In the genomic region with DNA sequence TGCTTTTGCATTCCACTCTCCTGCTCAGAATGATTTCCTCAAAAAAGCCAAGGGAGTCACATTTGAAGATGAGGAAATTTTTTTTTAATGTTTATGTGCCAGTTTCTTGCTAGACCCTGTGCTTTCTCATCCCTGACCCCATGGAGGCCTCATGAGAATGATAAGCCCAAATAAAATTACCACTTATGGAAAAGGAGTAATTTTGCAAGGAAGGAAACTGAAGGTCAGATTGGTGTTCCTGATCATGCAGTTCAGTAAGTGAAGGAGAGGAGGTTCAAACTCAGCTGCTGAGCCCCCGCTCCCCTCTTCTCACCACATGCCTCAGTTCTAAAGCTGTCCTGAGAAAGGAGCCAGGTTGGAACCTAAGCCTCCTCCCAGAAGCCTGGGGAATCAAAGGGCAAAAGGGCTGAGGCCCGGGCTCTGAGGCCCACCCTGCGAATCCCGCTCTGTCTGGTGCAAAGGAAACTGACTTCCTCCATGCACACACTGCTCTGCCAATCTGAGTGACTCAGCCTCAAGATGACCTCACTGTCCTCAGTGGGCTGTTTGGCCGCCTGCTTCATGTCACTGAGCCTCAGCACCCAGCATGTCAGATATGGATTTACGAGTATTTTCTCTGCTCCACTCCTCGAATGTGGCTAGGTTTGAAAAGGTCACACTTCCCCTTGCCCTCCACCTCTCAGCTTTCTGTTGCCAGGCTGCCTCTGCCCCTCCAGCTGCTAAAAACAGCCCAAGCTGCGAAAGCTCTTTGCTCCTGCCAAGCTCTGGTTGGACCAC, we compare ENCODE assay signal across 8 cellular contexts. TPM values are rescaled to one million over a fixed set of nuclear protein-coding genes. Genes with fewer than 3 reads are reported as not detected.
DNase-seq lines count a peak whose midpoint lies in the region; ATAC-seq and TF ChIP-seq lines count a peak whose summit lies in the region.

No MANE protein-coding gene starts in this region.

- H3K4me2 ChIP-seq in neuronal stem cell (ENCODE audit: insufficient read depth, low read length, poor library complexity, severe bottlenecking): no peak overlapping the region

- no CpG with 5 or more reads among the region's 8 CpGs for WGBS in neuronal stem cell (ENCODE audit: extremely low coverage in 2 of 2, insufficient read length in 2 of 2, insufficient replicate concordance in 1 of 2), 2 donors

- ATAC-seq in SK-N-SH treated with all-trans-retinoic acid at 6 μM for 48 hours: peak; percentile 87

- no peak overlapping the region for H3K4ac ChIP-seq in neuronal stem cell (ENCODE audit: low read length)

- DNase-seq in H4 (ENCODE audit: low spot score) (peak; percentile 33), fibroblast of peridontal ligament (ENCODE audit: extremely low read depth) (peak; percentile 73), neuronal stem cell (ENCODE audit: low spot score) (no peak), NCI-H1436 (lab: John Stamatoyannopoulos, UW) (no peak), NAMALWA (ENCODE audit: low spot score) (no peak), NCI-H526 treated with DMSO at 0.1 percent for 48 hours (lab: John Stamatoyannopoulos, UW) (no peak), NCI-H1105 treated with DMSO at 0.1 percent for 48 hours (lab: John Stamatoyannopoulos, UW) (no peak)

- H3K4me1 ChIP-seq in neuronal stem cell (ENCODE audit: control insufficient read depth in 2 of 2, insufficient read depth in 1 of 2, low read depth in 1 of 2, low read length in 2 of 2): peaks cover 19 to 30% of the 10 kb centered on the region in 2 donors

- H3K18ac ChIP-seq in neuronal stem cell (ENCODE audit: low read length): peak overlapping the region; percentile 61

- no peak overlapping the region for H2BK5ac ChIP-seq in neuronal stem cell (ENCODE audit: low read length)

- no peak overlapping the region for H3K14ac ChIP-seq in neuronal stem cell (ENCODE audit: low read length)

- no peak overlapping the region for H2BK120ac ChIP-seq in neuronal stem cell (ENCODE audit: low read depth, low read length)

- no peak overlapping the region for H3K27ac ChIP-seq in neuronal stem cell (replicated peaks; ENCODE audit: low read length)

- H4K91ac ChIP-seq in neuronal stem cell (ENCODE audit: low read depth, low read length, poor library complexity): no peak overlapping the region

- no peaks in the 10 kb centered on the region for H3K27me3 ChIP-seq in neuronal stem cell (ENCODE audit: control insufficient read depth in 3 of 3, insufficient read depth in 3 of 3, low read depth in 1 of 3, low read length in 3 of 3)

- no peak overlapping the region for H2BK12ac ChIP-seq in neuronal stem cell (ENCODE audit: low read length)

- H2AK5ac ChIP-seq in neuronal stem cell (ENCODE audit: low read depth, low read length): no peak overlapping the region

- no peak overlapping the region for H4K8ac ChIP-seq in neuronal stem cell (ENCODE audit: low read depth, low read length)

- peak overlapping the region; percentile 44 for H2AFZ ChIP-seq in neuronal stem cell (ENCODE audit: low read length)

- H3K9ac ChIP-seq in neuronal stem cell (ENCODE audit: low read depth, low read length, poor library complexity): no peak overlapping the region

- H3K9me3 ChIP-seq in neuronal stem cell (replicated peaks in 1 of 2; ENCODE audit: control insufficient read depth in 2 of 2, insufficient read depth in 1 of 2, low read depth in 1 of 2, low read length in 2 of 2): no peaks in the 10 kb centered on the region

- H3K79me1 ChIP-seq in neuronal stem cell (ENCODE audit: low read depth, low read length): no peaks in the 10 kb centered on the region

- H2BK15ac ChIP-seq in neuronal stem cell (ENCODE audit: low read length): no peak overlapping the region

- no peaks in the 10 kb centered on the region for H3K36me3 ChIP-seq in neuronal stem cell (replicated peaks in 1 of 2; ENCODE audit: control insufficient read depth in 2 of 2, insufficient read depth in 2 of 2, low read length in 2 of 2)

- no peak overlapping the region for H3K4me3 ChIP-seq in neuronal stem cell (ENCODE audit: low read length in 2 of 2)

- H3K23ac ChIP-seq in neuronal stem cell (ENCODE audit: low read depth, low read length, poor library complexity): no peak overlapping the region

TF ChIP-seq in SK-N-SH treated with all-trans-retinoic acid at 6 μM for 48 hours, 23 proteins besides CTCF, POLR2A, EP300 and RAD21 (continues in another document):
- TF ChIP-seq POU6F1 (CRISPR knock-in tag; IDR thresholded peaks at IDR 0.05; ENCODE audit: borderline replicate concordance, low read depth) (no peak), ZC3H10 (CRISPR knock-in tag; IDR thresholded peaks at IDR 0.05) (peak; percentile 83), TOX (CRISPR knock-in tag; IDR thresholded peaks at IDR 0.05; ENCODE audit: borderline replicate concordance) (0 out of 2 replicates have a peak, but pooled peaks have one; percentile 14), PPARA (CRISPR knock-in tag; IDR thresholded peaks at IDR 0.05; ENCODE audit: borderline replicate concordance) (no peak), ZFP3 (CRISPR knock-in tag; IDR thresholded peaks at IDR 0.05) (peak; percentile 48; the same call in 1 of the 2 replicates), ESRRG (CRISPR knock-in tag; IDR thresholded peaks at IDR 0.05) (no peak), CSDC2 (CRISPR knock-in tag; IDR thresholded peaks at IDR 0.05) (peak; percentile 14; the same call in 1 of the 2 replicates), RARB (CRISPR knock-in tag; IDR thresholded peaks at IDR 0.05) (peak; percentile 40; the same call in 1 of the 2 replicates)
- TF ChIP-seq, protein P1, sequence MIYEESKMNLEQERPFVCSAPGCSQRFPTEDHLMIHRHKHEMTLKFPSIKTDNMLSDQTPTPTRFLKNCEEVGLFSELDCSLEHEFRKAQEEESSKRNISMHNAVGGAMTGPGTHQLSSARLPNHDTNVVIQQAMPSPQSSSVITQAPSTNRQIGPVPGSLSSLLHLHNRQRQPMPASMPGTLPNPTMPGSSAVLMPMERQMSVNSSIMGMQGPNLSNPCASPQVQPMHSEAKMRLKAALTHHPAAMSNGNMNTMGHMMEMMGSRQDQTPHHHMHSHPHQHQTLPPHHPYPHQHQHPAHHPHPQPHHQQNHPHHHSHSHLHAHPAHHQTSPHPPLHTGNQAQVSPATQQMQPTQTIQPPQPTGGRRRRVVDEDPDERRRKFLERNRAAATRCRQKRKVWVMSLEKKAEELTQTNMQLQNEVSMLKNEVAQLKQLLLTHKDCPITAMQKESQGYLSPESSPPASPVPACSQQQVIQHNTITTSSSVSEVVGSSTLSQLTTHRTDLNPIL (CRISPR knock-in tag; IDR thresholded peaks at IDR 0.05; ENCODE audit: low read depth): 0 out of 2 replicates have a peak, but pooled peaks have one; percentile 54
- TF ChIP-seq, protein P2, sequence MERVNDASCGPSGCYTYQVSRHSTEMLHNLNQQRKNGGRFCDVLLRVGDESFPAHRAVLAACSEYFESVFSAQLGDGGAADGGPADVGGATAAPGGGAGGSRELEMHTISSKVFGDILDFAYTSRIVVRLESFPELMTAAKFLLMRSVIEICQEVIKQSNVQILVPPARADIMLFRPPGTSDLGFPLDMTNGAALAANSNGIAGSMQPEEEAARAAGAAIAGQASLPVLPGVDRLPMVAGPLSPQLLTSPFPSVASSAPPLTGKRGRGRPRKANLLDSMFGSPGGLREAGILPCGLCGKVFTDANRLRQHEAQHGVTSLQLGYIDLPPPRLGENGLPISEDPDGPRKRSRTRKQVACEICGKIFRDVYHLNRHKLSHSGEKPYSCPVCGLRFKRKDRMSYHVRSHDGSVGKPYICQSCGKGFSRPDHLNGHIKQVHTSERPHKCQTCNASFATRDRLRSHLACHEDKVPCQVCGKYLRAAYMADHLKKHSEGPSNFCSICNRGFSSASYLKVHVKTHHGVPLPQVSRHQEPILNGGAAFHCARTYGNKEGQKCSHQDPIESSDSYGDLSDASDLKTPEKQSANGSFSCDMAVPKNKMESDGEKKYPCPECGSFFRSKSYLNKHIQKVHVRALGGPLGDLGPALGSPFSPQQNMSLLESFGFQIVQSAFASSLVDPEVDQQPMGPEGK (CRISPR knock-in tag; IDR thresholded peaks at IDR 0.05; ENCODE audit: borderline replicate concordance): no peak; the same call in 1 of the 2 replicates
- TF ChIP-seq, protein P3, sequence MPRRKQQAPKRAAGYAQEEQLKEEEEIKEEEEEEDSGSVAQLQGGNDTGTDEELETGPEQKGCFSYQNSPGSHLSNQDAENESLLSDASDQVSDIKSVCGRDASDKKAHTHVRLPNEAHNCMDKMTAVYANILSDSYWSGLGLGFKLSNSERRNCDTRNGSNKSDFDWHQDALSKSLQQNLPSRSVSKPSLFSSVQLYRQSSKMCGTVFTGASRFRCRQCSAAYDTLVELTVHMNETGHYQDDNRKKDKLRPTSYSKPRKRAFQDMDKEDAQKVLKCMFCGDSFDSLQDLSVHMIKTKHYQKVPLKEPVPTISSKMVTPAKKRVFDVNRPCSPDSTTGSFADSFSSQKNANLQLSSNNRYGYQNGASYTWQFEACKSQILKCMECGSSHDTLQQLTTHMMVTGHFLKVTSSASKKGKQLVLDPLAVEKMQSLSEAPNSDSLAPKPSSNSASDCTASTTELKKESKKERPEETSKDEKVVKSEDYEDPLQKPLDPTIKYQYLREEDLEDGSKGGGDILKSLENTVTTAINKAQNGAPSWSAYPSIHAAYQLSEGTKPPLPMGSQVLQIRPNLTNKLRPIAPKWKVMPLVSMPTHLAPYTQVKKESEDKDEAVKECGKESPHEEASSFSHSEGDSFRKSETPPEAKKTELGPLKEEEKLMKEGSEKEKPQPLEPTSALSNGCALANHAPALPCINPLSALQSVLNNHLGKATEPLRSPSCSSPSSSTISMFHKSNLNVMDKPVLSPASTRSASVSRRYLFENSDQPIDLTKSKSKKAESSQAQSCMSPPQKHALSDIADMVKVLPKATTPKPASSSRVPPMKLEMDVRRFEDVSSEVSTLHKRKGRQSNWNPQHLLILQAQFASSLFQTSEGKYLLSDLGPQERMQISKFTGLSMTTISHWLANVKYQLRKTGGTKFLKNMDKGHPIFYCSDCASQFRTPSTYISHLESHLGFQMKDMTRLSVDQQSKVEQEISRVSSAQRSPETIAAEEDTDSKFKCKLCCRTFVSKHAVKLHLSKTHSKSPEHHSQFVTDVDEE (CRISPR knock-in tag; IDR thresholded peaks at IDR 0.05): peak; percentile 74; the same call in 1 of the 2 replicates

RNA-seq across cellular contexts. Expression of gene FLNB, which starts 56.9 kb away (rescaled TPM):
- 47.2 and 57.1 TPM in 2 replicates for total RNA-seq in H4 (2014; rRNA removed; shearing (Covaris generic))
- polyA plus RNA-seq in neuronal stem cell (2013, experiment 1 of 2): 19.0 TPM
- polyA plus RNA-seq in neuronal stem cell (2013, experiment 2 of 2): 20.1 TPM

Comparison
In these comparisons a context has a peak if more than half of its experiments do, and no peak if none do; other contexts are left out.
1. DNase-seq: peak in H4 (single experiment) and fibroblast of peridontal ligament (single experiment); none in neuronal stem cell (single experiment), NCI-H1436 (single experiment), NAMALWA (single experiment), NCI-H526 treated with DMSO at 0.1 percent for 48 hours (single experiment) and NCI-H1105 treated with DMSO at 0.1 percent for 48 hours (single experiment).